ENCODE assay signal across 6 cellular contexts in the genomic region with DNA sequence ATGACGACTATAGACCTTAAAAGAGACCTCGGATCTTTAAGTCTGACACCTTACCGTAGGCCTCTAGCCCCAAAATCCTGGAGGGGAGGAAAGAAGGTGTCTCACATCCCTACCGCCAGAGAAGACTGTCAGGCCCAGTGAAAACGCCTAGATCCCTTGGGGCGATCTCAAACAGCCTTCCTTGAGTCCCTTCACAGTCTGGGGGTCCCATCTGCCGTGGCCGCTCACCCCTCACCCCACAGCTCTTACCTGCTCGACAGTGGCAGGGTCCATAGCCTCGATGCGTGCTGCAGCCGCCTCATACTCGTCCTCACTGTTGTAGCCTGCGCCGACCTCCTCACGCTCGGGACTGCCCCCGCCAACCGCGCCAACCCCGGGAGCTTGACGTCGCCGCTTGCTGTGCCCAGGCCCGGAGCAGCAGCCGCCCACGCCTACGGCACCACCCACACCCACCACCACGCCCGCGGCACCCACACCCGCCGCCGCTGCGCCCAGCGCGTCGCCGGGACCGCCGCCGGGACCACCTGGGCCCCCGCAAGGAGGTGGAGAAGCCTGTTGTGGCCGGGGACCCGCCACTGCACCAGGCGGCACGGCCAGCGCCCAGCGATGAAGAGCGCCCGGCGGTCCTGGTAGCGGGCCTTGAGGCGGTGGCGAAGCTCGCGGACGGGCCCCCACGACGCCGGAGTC. TPM values are rescaled to one million over a fixed set of nuclear protein-coding genes. Genes with fewer than 3 reads are reported as not detected.
DNase-seq lines count a peak whose midpoint lies in the region; TF ChIP-seq lines count a peak whose summit lies in the region.

No MANE protein-coding gene starts in this region.

- DNase-seq in CD14-positive monocyte (ENCODE audit: low spot score): peak; percentile 50
- DNase-seq in Peyer's patch: peak in 1 of 3 donors; percentile 58
- no peak for DNase-seq in progenitor cell of endocrine pancreas (ENCODE audit: low spot score, unreplicated experiment)
- no peak for DNase-seq in kidney glomerular epithelial cell (lab: John Stamatoyannopoulos, UW)
- no peak for DNase-seq in retina

- H3K4me3 Mint-ChIP-seq in CD14-positive monocyte (peak overlapping the region; percentile 81 to 86), progenitor cell of endocrine pancreas (ENCODE audit: low read depth) (peak overlapping the region; percentile 77)
- H3K4me3 Mint-ChIP-seq in dendritic cell treated with granulocyte-macrophage colony-stimulating factor and Interleukin-4, amounts not matched to agents 40 ng/mL and 50 ng/mL, for 4 days: peak overlapping the region; percentile 74

- H3K4me3 ChIP-seq in Peyer's patch: peak overlapping the region; percentile 58 to 80 (median 62)

- TF ChIP-seq POLR2A in Peyer's patch (IDR thresholded peaks at IDR 0.05): no peak

- peaks cover 5 to 20% of the 10 kb centered on the region in 2 donors for H3K36me3 Mint-ChIP-seq in CD14-positive monocyte
- H3K36me3 Mint-ChIP-seq in dendritic cell treated with granulocyte-macrophage colony-stimulating factor and Interleukin-4, amounts not matched to agents 40 ng/mL and 50 ng/mL, for 4 days (ENCODE audit: low read depth): peaks cover 37% of the 10 kb centered on the region
- peaks cover 1% of the 10 kb centered on the region for H3K36me3 Mint-ChIP-seq in progenitor cell of endocrine pancreas (ENCODE audit: insufficient read depth)

- no peaks in the 10 kb centered on the region for H3K9me3 ChIP-seq in Peyer's patch

- intact Hi-C loops in CD14-positive monocyte (cut with micrococcal nuclease): loop anchor here in 1 of 2 donors (5.0 kb wide), 2 partner anchors 40 to 85 kb away; a partner anchor contains a TSS
- intact Hi-C loops in dendritic cell treated with granulocyte-macrophage colony-stimulating factor and Interleukin-4, amounts not matched to agents 40 ng/mL and 50 ng/mL, for 4 days (cut with micrococcal nuclease): loop anchor here (5.0 kb wide), 1 partner anchor 60 kb away; a partner anchor contains a TSS

- H3K9me3 Mint-ChIP-seq in CD14-positive monocyte: peaks cover 0 to 19% (median 0%) of the 10 kb centered on the region in 7 donors
- H3K9me3 Mint-ChIP-seq in dendritic cell treated with granulocyte-macrophage colony-stimulating factor and Interleukin-4, amounts not matched to agents 40 ng/mL and 50 ng/mL, for 4 days: no peaks in the 10 kb centered on the region
- peaks cover 18% of the 10 kb centered on the region for H3K9me3 Mint-ChIP-seq in progenitor cell of endocrine pancreas (ENCODE audit: low read depth)

- H3K27me3 ChIP-seq in Peyer's patch: no peaks in the 10 kb centered on the region

- TF ChIP-seq CTCF in CD14-positive monocyte (IDR thresholded peaks at IDR 0.05) (no peak), Peyer's patch (IDR thresholded peaks at IDR 0.05) (no peak), progenitor cell of endocrine pancreas (IDR thresholded peaks at IDR 0.05; ENCODE audit: unreplicated experiment) (no peak)

- peak overlapping the region; percentile 60 to 90 (median 77) for H3K27ac Mint-ChIP-seq in CD14-positive monocyte
- H3K27ac Mint-ChIP-seq in dendritic cell treated with granulocyte-macrophage colony-stimulating factor and Interleukin-4, amounts not matched to agents 40 ng/mL and 50 ng/mL, for 4 days: peak overlapping the region; percentile 58
- H3K27ac Mint-ChIP-seq in progenitor cell of endocrine pancreas: peak overlapping the region; percentile 92

- H3K4me1 Mint-ChIP-seq in CD14-positive monocyte (peaks cover 62% of the 10 kb centered on the region), progenitor cell of endocrine pancreas (ENCODE audit: low read depth) (peaks cover 9% of the 10 kb centered on the region)
- peaks cover 57% of the 10 kb centered on the region for H3K4me1 Mint-ChIP-seq in dendritic cell treated with granulocyte-macrophage colony-stimulating factor and Interleukin-4, amounts not matched to agents 40 ng/mL and 50 ng/mL, for 4 days (ENCODE audit: low read depth)

- peak overlapping the region; percentile 85 to 97 (median 95) for H3K27ac ChIP-seq in Peyer's patch

- peaks cover 0 to 7% (median 0%) of the 10 kb centered on the region in 3 donors for H3K36me3 ChIP-seq in Peyer's patch

- peaks cover 0 to 25% (median 5%) of the 10 kb centered on the region in 4 donors for H3K4me1 ChIP-seq in Peyer's patch

- H3K27me3 Mint-ChIP-seq in CD14-positive monocyte (ENCODE audit: low read depth in 3 of 3): peaks cover 0 to 8% (median 1%) of the 10 kb centered on the region in 3 donors
- no peaks in the 10 kb centered on the region for H3K27me3 Mint-ChIP-seq in dendritic cell treated with granulocyte-macrophage colony-stimulating factor and Interleukin-4, amounts not matched to agents 40 ng/mL and 50 ng/mL, for 4 days
- H3K27me3 Mint-ChIP-seq in progenitor cell of endocrine pancreas: no peaks in the 10 kb centered on the region

RNA-seq across cellular contexts. Expression of a gene that starts 0.5 kb away (rescaled TPM):
- polyA plus RNA-seq in CD14-positive monocyte: 10 to 100 TPM in 1 of 2 donors, 1 to 10 TPM in 1; 8.4 to 12.4 TPM
- total RNA-seq in Peyer's patch: 10 to 100 TPM; 49.7 to 79.2 (median 71.0) TPM
- 52.5 and 53.3 TPM in 2 replicates for total RNA-seq in progenitor cell of endocrine pancreas

RNA-seq across cellular contexts. Expression of a gene that starts 14.8 kb away (rescaled TPM):
- not detected for polyA plus RNA-seq in CD14-positive monocyte
- total RNA-seq in Peyer's patch (1 to 10 TPM in 3 of 4 donors, under 1 TPM in 1; 0.35 to 5.8 (median 1.7) TPM), progenitor cell of endocrine pancreas (8.0 and 8.2 TPM in 2 replicates)

RNA-seq across cellular contexts. Expression of a gene that starts 38.0 kb away (rescaled TPM):
- polyA plus RNA-seq in CD14-positive monocyte: 1 to 10 TPM; 6.7 to 9.9 TPM
- total RNA-seq in Peyer's patch (10 to 100 TPM; 17.3 to 24.8 (median 19.1) TPM), progenitor cell of endocrine pancreas (9.9 and 10.4 TPM in 2 replicates)

RNA-seq across cellular contexts. Expression of a gene that starts 45.2 kb away (rescaled TPM):
- 10 to 100 TPM in 1 of 2 donors, 1 to 10 TPM in 1; 3.8 to 10.7 TPM for polyA plus RNA-seq in CD14-positive monocyte
- total RNA-seq in Peyer's patch (100 to 1,000 TPM in 1 of 4 donors, 10 to 100 TPM in 3; 32.4 to 139 (median 70.9) TPM), progenitor cell of endocrine pancreas (89.9 and 98.4 TPM in 2 replicates)

RNA-seq across cellular contexts. Expression of a gene that starts 45.4 kb away (rescaled TPM):
- polyA plus RNA-seq in CD14-positive monocyte: 10 to 100 TPM; 18.4 to 21.6 TPM
- total RNA-seq in Peyer's patch: 10 to 100 TPM; 14.0 to 43.3 (median 21.5) TPM
- 33.9 and 34.9 TPM in 2 replicates for total RNA-seq in progenitor cell of endocrine pancreas
